ENCODE assay signal across 2 cellular contexts in the genomic region with DNA sequence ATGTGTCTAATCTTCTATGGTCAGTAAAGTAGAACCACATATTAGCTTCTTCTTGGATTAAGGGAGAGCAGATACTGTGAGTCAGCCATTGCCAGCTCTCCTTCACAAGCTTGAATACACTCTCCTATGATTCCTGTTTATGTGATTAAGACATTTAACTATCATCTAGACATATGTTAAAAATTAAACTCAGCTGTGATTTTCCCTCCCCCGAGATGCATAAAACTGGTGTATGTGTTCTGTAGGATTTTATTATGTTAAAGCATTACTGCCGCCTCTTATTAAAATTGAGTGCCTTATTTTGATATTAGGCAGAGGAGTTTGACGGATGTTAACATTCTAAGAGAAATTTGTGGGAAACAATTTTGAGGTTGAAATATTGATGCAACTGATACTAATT.
TF ChIP-seq lines count a peak whose summit lies in the region.

No MANE protein-coding gene starts in this region.

TF ChIP-seq in A549, 52 proteins besides CTCF, POLR2A, EP300 and RAD21 (continued from another document):
- TF ChIP-seq NR3C1 (IDR thresholded peaks at IDR 0.05): no peak
TF ChIP-seq in A549: peak in this region for 0.

TF ChIP-seq in SK-N-SH, 30 proteins besides CTCF, POLR2A, EP300 and RAD21 (continued from another document):
- TF ChIP-seq CHD2 (IDR thresholded peaks at IDR 0.05; ENCODE audit: low read length, partially characterized antibody) (peak; percentile 67), FOSL2 (IDR thresholded peaks at IDR 0.05; ENCODE audit: borderline replicate concordance, low read depth) (no peak), MXI1 (IDR thresholded peaks at IDR 0.05; ENCODE audit: low read depth, low read length) (no peak), FOXJ3 (CRISPR knock-in tag; IDR thresholded peaks at IDR 0.05) (peak; percentile 73; the same call in 1 of the 2 replicates), ELF1 (IDR thresholded peaks at IDR 0.05) (no peak), TCF12 (IDR thresholded peaks at IDR 0.05) (peak; percentile 96), SIN3A (IDR thresholded peaks at IDR 0.05; ENCODE audit: borderline replicate concordance, low read depth, low read length) (no peak), RFX5 (IDR thresholded peaks at IDR 0.05; ENCODE audit: low read length) (no peak), NRF1 (IDR thresholded peaks at IDR 0.05; ENCODE audit: low read depth, low read length) (no peak), YY1 (IDR thresholded peaks at IDR 0.05; ENCODE audit: low read depth) (no peak), GABPA (IDR thresholded peaks at IDR 0.05; ENCODE audit: low read depth) (0 out of 2 replicates have a peak, but pooled peaks have one; percentile 17), RXRA (IDR thresholded peaks at IDR 0.05; ENCODE audit: borderline replicate concordance, low read depth) (no peak), REST (IDR thresholded peaks at IDR 0.05; ENCODE audit: low read depth, low read length) (no peak), EZH2phosphoT487 (IDR thresholded peaks at IDR 0.05; ENCODE audit: borderline replicate concordance, low read depth) (no peak), TEAD4 (IDR thresholded peaks at IDR 0.05; ENCODE audit: borderline replicate concordance, insufficient read depth) (peak; percentile 40; the same call in 1 of the 2 replicates), GATA2 (CRISPR knock-in tag; IDR thresholded peaks at IDR 0.05) (0 out of 2 replicates have a peak, but pooled peaks have one; percentile 39), PBX3 (IDR thresholded peaks at IDR 0.05) (peak; percentile 83), POLR2AphosphoS5 (IDR thresholded peaks at IDR 0.05; ENCODE audit: low read depth, low read length) (peak; percentile 81), ZBTB33 (IDR thresholded peaks at IDR 0.05; ENCODE audit: borderline replicate concordance, low read depth) (no peak), JUND (IDR thresholded peaks at IDR 0.05) (peak; percentile 60), USF1 (IDR thresholded peaks at IDR 0.05; ENCODE audit: borderline replicate concordance, low read depth) (no peak), NFIC (IDR thresholded peaks at IDR 0.05; ENCODE audit: borderline replicate concordance) (no peak; the same call in 1 of the 2 replicates), RCOR1 (IDR thresholded peaks at IDR 0.05; ENCODE audit: low read length) (peak; percentile 93)
- TF ChIP-seq, protein P1, sequence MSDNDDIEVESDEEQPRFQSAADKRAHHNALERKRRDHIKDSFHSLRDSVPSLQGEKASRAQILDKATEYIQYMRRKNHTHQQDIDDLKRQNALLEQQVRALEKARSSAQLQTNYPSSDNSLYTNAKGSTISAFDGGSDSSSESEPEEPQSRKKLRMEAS (IDR thresholded peaks at IDR 0.05; ENCODE audit: low read depth): no peak
- TF ChIP-seq, protein P2, sequence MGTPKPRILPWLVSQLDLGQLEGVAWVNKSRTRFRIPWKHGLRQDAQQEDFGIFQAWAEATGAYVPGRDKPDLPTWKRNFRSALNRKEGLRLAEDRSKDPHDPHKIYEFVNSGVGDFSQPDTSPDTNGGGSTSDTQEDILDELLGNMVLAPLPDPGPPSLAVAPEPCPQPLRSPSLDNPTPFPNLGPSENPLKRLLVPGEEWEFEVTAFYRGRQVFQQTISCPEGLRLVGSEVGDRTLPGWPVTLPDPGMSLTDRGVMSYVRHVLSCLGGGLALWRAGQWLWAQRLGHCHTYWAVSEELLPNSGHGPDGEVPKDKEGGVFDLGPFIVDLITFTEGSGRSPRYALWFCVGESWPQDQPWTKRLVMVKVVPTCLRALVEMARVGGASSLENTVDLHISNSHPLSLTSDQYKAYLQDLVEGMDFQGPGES (IDR thresholded peaks at IDR 0.05; ENCODE audit: low read depth, low read length): no peak
- TF ChIP-seq, protein P3, sequence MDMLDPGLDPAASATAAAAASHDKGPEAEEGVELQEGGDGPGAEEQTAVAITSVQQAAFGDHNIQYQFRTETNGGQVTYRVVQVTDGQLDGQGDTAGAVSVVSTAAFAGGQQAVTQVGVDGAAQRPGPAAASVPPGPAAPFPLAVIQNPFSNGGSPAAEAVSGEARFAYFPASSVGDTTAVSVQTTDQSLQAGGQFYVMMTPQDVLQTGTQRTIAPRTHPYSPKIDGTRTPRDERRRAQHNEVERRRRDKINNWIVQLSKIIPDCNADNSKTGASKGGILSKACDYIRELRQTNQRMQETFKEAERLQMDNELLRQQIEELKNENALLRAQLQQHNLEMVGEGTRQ (IDR thresholded peaks at IDR 0.05; ENCODE audit: borderline replicate concordance, low read depth, low read length): no peak
